ENCODE assay signal across 7 cellular contexts in the genomic region with DNA sequence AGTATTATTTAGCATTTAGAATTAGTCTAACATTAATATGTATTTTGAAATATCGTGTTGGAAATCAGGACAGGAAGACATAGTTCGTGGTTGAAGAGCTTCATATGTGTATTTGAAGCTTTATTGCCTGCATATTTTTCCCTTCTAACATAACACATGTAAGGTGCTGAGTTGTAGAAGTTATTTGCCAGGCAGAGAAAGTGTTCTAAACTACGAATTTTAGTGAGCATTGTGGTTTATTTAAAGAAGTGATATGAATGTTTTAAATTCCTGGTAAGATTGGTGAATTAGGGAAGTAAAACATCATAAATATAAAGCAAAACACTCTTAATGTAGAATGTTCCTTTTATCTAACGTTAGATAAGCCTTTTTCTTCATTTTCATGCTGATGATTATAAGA. TPM values are rescaled to one million over a fixed set of nuclear protein-coding genes. Genes with fewer than 3 reads are reported as not detected.
DNase-seq lines count a peak whose midpoint lies in the region; ATAC-seq and TF ChIP-seq lines count a peak whose summit lies in the region.

No MANE protein-coding gene starts in this region.

- H3K4me3 ChIP-seq in GM06990 (replicated peaks; ENCODE audit: low read depth, low read length) (peak overlapping the region; percentile 84), OCI-LY1 (ENCODE audit: low read depth, low read length, poor library complexity, severe bottlenecking) (peak overlapping the region; percentile 72), colonic mucosa (no peak overlapping the region), sigmoid colon (peak overlapping the region in 3 of 4 donors; percentile 73 to 90 (median 81))

- intact Hi-C loops in colonic mucosa (cut with DNase I) (loop anchor here (5.0 kb wide), 1 partner anchor 74 kb away; no protein-coding TSS in a partner anchor), sigmoid colon (cut with DNase I) (loop anchor here (5.0 kb wide), 1 partner anchor 144 kb away; a partner anchor contains a TSS)

- TF ChIP-seq CTCF in GM06990 (IDR thresholded peaks at IDR 0.05; ENCODE audit: insufficient read depth, low read length, poor library complexity, severe bottlenecking): no peak
- no peak for TF ChIP-seq CTCF in OCI-LY1 (IDR thresholded peaks at IDR 0.05; ENCODE audit: low read length)
- no peak for TF ChIP-seq CTCF in colonic mucosa (IDR thresholded peaks at IDR 0.05)
- no peak for TF ChIP-seq CTCF in sigmoid colon (IDR thresholded peaks at IDR 0.05)

- no peak for ATAC-seq in HG02852 (IDR thresholded peaks at IDR 0.05; ENCODE audit: unreplicated experiment)
- ATAC-seq in esophagus mucosa: no peak

- H3K9me2 ChIP-seq in OCI-LY1 (ENCODE audit: low read depth, low read length): no peaks in the 10 kb centered on the region

- TF ChIP-seq POLR2A in sigmoid colon (IDR thresholded peaks at IDR 0.05): no peak

- no peaks in the 10 kb centered on the region for H4K20me1 ChIP-seq in OCI-LY1 (ENCODE audit: insufficient read depth, low read length)

- H3K9ac ChIP-seq in OCI-LY1 (ENCODE audit: low read length): peak overlapping the region; percentile 19; the same call in 1 of the 2 replicates
- no peak overlapping the region for H3K9ac ChIP-seq in colonic mucosa (ENCODE audit: low read depth in 2 of 2, low read length in 2 of 2)

- peaks cover 17% of the 10 kb centered on the region for H3K79me2 ChIP-seq in OCI-LY1 (ENCODE audit: insufficient read depth, low read length)

- H3K36me3 ChIP-seq in GM06990 (ENCODE audit: control insufficient read depth, insufficient read depth, low read length) (no peaks in the 10 kb centered on the region), OCI-LY1 (ENCODE audit: insufficient read depth, low read length) (0 out of 2 replicates have a peak, but pooled peaks cover 5% of the 10 kb centered on the region), colonic mucosa (no peaks in the 10 kb centered on the region), sigmoid colon (peaks cover 0 to 5% (median 0%) of the 10 kb centered on the region in 4 donors)

- peak overlapping the region; percentile 72 for H3K27ac ChIP-seq in OCI-LY1 (ENCODE audit: low read depth, low read length, poor library complexity, severe bottlenecking)
- peak overlapping the region; percentile 19 for H3K27ac ChIP-seq in colonic mucosa
- H3K27ac ChIP-seq in sigmoid colon: peak overlapping the region; percentile 87 to 92 (median 91)

- no peaks in the 10 kb centered on the region for H3K9me3 ChIP-seq in OCI-LY1 (ENCODE audit: low read length)
- no peaks in the 10 kb centered on the region for H3K9me3 ChIP-seq in colonic mucosa
- H3K9me3 ChIP-seq in sigmoid colon: no peaks in the 10 kb centered on the region

- H2AFZ ChIP-seq in OCI-LY1 (ENCODE audit: low read length): no peak overlapping the region

- DNase-seq in GM06990 (ENCODE audit: extremely low read depth, insufficient read length): no peak
- no peak for DNase-seq in colonic mucosa
- no peak for DNase-seq in sigmoid colon
- no peak for DNase-seq in DMS53 (lab: John Stamatoyannopoulos, UW)

- H3F3A ChIP-seq in OCI-LY1 (ENCODE audit: insufficient read depth, low read length): peaks cover 10% of the 10 kb centered on the region

- no peak for TF ChIP-seq EP300 in sigmoid colon (IDR thresholded peaks at IDR 0.05)

- WGBS in sigmoid colon, 2 donors: 23 to 24% methylated on average over 4 of the region's 4 CpGs

- H3K27me3 ChIP-seq in GM06990 (replicated peaks; ENCODE audit: control insufficient read depth, insufficient read depth, low read length): no peaks in the 10 kb centered on the region
- no peaks in the 10 kb centered on the region for H3K27me3 ChIP-seq in OCI-LY1 (ENCODE audit: insufficient read depth, low read length)
- H3K27me3 ChIP-seq in colonic mucosa: no peaks in the 10 kb centered on the region
- no peaks in the 10 kb centered on the region for H3K27me3 ChIP-seq in sigmoid colon

- peak overlapping the region; percentile 75 for H3K4me2 ChIP-seq in OCI-LY1 (ENCODE audit: low read length)

- H3K4me1 ChIP-seq in OCI-LY1 (ENCODE audit: insufficient read depth, low read length, severe bottlenecking): peaks cover 64% of the 10 kb centered on the region
- H3K4me1 ChIP-seq in colonic mucosa: no peaks in the 10 kb centered on the region
- H3K4me1 ChIP-seq in sigmoid colon: peaks cover 0 to 55% (median 44%) of the 10 kb centered on the region in 4 donors

RNA-seq across cellular contexts. Expression of a gene that starts 2.5 kb away (rescaled TPM):
- 10 to 100 TPM; 52.6 to 90.3 TPM for total RNA-seq in colonic mucosa
- total RNA-seq in sigmoid colon: 100 to 1,000 TPM; 143 to 348 (median 203) TPM
- polyA plus RNA-seq in sigmoid colon: 100 to 1,000 TPM in 1 of 3 donors, 10 to 100 TPM in 2; 34.7 to 113 (median 65.5) TPM
- 13.4 TPM for total RNA-seq in esophagus mucosa

Comparison
In these comparisons a context has a peak if more than half of its experiments do, and no peak if none do; other contexts are left out.
1. H3K27ac ChIP-seq: peak in every context shown above with its lines; median percentile 91 in sigmoid colon; 72 in OCI-LY1; 19 in colonic mucosa.